Comparison of ENCODE assay signal across 1 cellular context in genomic region chr17:72381597-72382397, GRCh38.
TF ChIP-seq lines count a peak whose summit lies in the region.

No MANE protein-coding gene starts in this region.

TF ChIP-seq in HEK293, 187 proteins besides CTCF, POLR2A, EP300 and RAD21 (continued from another document and continues in another):
- no peak for TF ChIP-seq ZBTB26 (tag by site-specific recombination; optimal IDR thresholded peaks at IDR 0.05)
- TF ChIP-seq PATZ1 (tag by site-specific recombination; IDR thresholded peaks at IDR 0.05): peak; percentile 37; the same call in 1 of the 2 replicates
- no peak for TF ChIP-seq SP3 (tag by site-specific recombination; IDR thresholded peaks at IDR 0.05)
- TF ChIP-seq ZNF473 (tag by site-specific recombination; IDR thresholded peaks at IDR 0.05): no peak
- peak; percentile 98 for TF ChIP-seq OSR2 (tag by site-specific recombination; IDR thresholded peaks at IDR 0.05)
- no peak for TF ChIP-seq ZBTB21 (tag by site-specific recombination; IDR thresholded peaks at IDR 0.05)
- TF ChIP-seq ZNF155 (tag by site-specific recombination; IDR thresholded peaks at IDR 0.05): no peak
- peak; percentile 62; the same call in 1 of the 2 replicates for TF ChIP-seq ZNF398 (tag by site-specific recombination; IDR thresholded peaks at IDR 0.05)
- no peak for TF ChIP-seq ZNF362 (tag by site-specific recombination; IDR thresholded peaks at IDR 0.05)
- TF ChIP-seq FEZF1 (tag by site-specific recombination; IDR thresholded peaks at IDR 0.05): peak; percentile 42; the same call in 1 of the 2 replicates
- TF ChIP-seq HOXC10 (CRISPR knock-in tag; IDR thresholded peaks at IDR 0.05): no peak
- no peak for TF ChIP-seq ZNF768 (tag by site-specific recombination; IDR thresholded peaks at IDR 0.05)
- TF ChIP-seq ZNF558 (tag by site-specific recombination; IDR thresholded peaks at IDR 0.05): no peak
- 0 out of 2 replicates have a peak, but pooled peaks have one; percentile 14 for TF ChIP-seq ZSCAN30 (tag by site-specific recombination; IDR thresholded peaks at IDR 0.05)
- 0 out of 2 replicates have a peak, but pooled peaks have one; percentile 16 for TF ChIP-seq ZNF76 (tag by site-specific recombination; IDR thresholded peaks at IDR 0.05; ENCODE audit: borderline replicate concordance, low read depth)
- TF ChIP-seq PRDM1 (tag by site-specific recombination; IDR thresholded peaks at IDR 0.05): no peak
- TF ChIP-seq ZFP37 (tag by site-specific recombination; IDR thresholded peaks at IDR 0.05): no peak
- no peak for TF ChIP-seq ZNF571 (tag by site-specific recombination; IDR thresholded peaks at IDR 0.05)
- no peak for TF ChIP-seq ZNF404 (tag by site-specific recombination; IDR thresholded peaks at IDR 0.05)
- TF ChIP-seq GLI4 (tag by site-specific recombination; IDR thresholded peaks at IDR 0.05): no peak
- TF ChIP-seq ZNF114 (tag by site-specific recombination; IDR thresholded peaks at IDR 0.05): no peak
- TF ChIP-seq PRDM4 (tag by site-specific recombination; IDR thresholded peaks at IDR 0.05): no peak
- no peak for TF ChIP-seq BCL11A (tag by site-specific recombination; IDR thresholded peaks at IDR 0.05; ENCODE audit: low read depth)
- TF ChIP-seq WT1 (tag by site-specific recombination; IDR thresholded peaks at IDR 0.05): peak; percentile 100
- no peak for TF ChIP-seq ZNF169 (tag by site-specific recombination; IDR thresholded peaks at IDR 0.05)
- TF ChIP-seq ZNF623 (tag by site-specific recombination; IDR thresholded peaks at IDR 0.05): no peak
- no peak for TF ChIP-seq ZNF555 (tag by site-specific recombination; conservative IDR thresholded peaks at IDR 0.05)
- TF ChIP-seq ZNF585B (tag by site-specific recombination; IDR thresholded peaks at IDR 0.05): no peak
- TF ChIP-seq GFI1B (tag by site-specific recombination; IDR thresholded peaks at IDR 0.05): peak; percentile 72; the same call in 1 of the 2 replicates
- TF ChIP-seq ZBTB8A (tag by site-specific recombination; IDR thresholded peaks at IDR 0.05): no peak
- no peak for TF ChIP-seq ZNF677 (tag by site-specific recombination; IDR thresholded peaks at IDR 0.05)
- no peak for TF ChIP-seq ZNF580 (tag by site-specific recombination; IDR thresholded peaks at IDR 0.05)
- no peak for TF ChIP-seq ZSCAN5A (tag by site-specific recombination; IDR thresholded peaks at IDR 0.05)
- peak; percentile 46; the same call in 1 of the 2 replicates for TF ChIP-seq ZFP69B (tag by site-specific recombination; IDR thresholded peaks at IDR 0.05)
- TF ChIP-seq KLF9 (tag by site-specific recombination; IDR thresholded peaks at IDR 0.05; ENCODE audit: low read depth): no peak
- no peak for TF ChIP-seq ZNF433 (tag by site-specific recombination; IDR thresholded peaks at IDR 0.05; ENCODE audit: low read depth)
- TF ChIP-seq ZNF423 (tag by site-specific recombination; IDR thresholded peaks at IDR 0.05): peak; percentile 48; the same call in 1 of the 2 replicates
- peak; percentile 98 for TF ChIP-seq SCRT2 (tag by site-specific recombination; IDR thresholded peaks at IDR 0.05)
- TF ChIP-seq ZNF692 (tag by site-specific recombination; IDR thresholded peaks at IDR 0.05): no peak
- no peak for TF ChIP-seq ZNF670 (tag by site-specific recombination; IDR thresholded peaks at IDR 0.05; ENCODE audit: low read depth)
- TF ChIP-seq IKZF3 (tag by site-specific recombination; IDR thresholded peaks at IDR 0.05): peak; percentile 68
- no peak for TF ChIP-seq YY1 (tag by site-specific recombination; IDR thresholded peaks at IDR 0.05)
- no peak for TF ChIP-seq ZNF335 (tag by site-specific recombination; conservative IDR thresholded peaks at IDR 0.05)
- no peak for TF ChIP-seq ZNF121 (tag by site-specific recombination; IDR thresholded peaks at IDR 0.05)
- TF ChIP-seq ZFP41 (tag by site-specific recombination; IDR thresholded peaks at IDR 0.05; ENCODE audit: borderline replicate concordance): no peak
- 0 out of 2 replicates have a peak, but pooled peaks have one; percentile 40 for TF ChIP-seq ZNF600 (tag by site-specific recombination; IDR thresholded peaks at IDR 0.05)
- TF ChIP-seq ZNF610 (tag by site-specific recombination; IDR thresholded peaks at IDR 0.05; ENCODE audit: borderline replicate concordance): no peak
- no peak for TF ChIP-seq ZNF510 (tag by site-specific recombination; IDR thresholded peaks at IDR 0.05; ENCODE audit: insufficient replicate concordance)
- peak; percentile 73; the same call in 1 of the 2 replicates for TF ChIP-seq MZF1 (tag by site-specific recombination; IDR thresholded peaks at IDR 0.05; ENCODE audit: borderline replicate concordance)
- TF ChIP-seq ZNF426 (tag by site-specific recombination; IDR thresholded peaks at IDR 0.05): no peak
- no peak for TF ChIP-seq ZNF324 (tag by site-specific recombination; IDR thresholded peaks at IDR 0.05)
- TF ChIP-seq BCL11B (tag by site-specific recombination; IDR thresholded peaks at IDR 0.05; ENCODE audit: low read depth): no peak
- no peak for TF ChIP-seq ZNF175 (tag by site-specific recombination; IDR thresholded peaks at IDR 0.05)
- no peak for TF ChIP-seq TRIM28 (IDR thresholded peaks at IDR 0.05; ENCODE audit: borderline replicate concordance, low read length)
- no peak for TF ChIP-seq ZNF16 (tag by site-specific recombination; IDR thresholded peaks at IDR 0.05; ENCODE audit: low read depth)
- no peak for TF ChIP-seq ZNF488 (tag by site-specific recombination; IDR thresholded peaks at IDR 0.05)
- peak; percentile 48; the same call in 1 of the 2 replicates for TF ChIP-seq TCF7L2 (IDR thresholded peaks at IDR 0.05; ENCODE audit: borderline replicate concordance, low read depth, low read length)
- no peak for TF ChIP-seq ZNF549 (tag by site-specific recombination; IDR thresholded peaks at IDR 0.05)
- TF ChIP-seq ZNF621 (tag by site-specific recombination; IDR thresholded peaks at IDR 0.05): no peak
- peak; percentile 43 for TF ChIP-seq SCRT1 (tag by site-specific recombination; IDR thresholded peaks at IDR 0.05; ENCODE audit: borderline replicate concordance)
- no peak for TF ChIP-seq ZNF530 (tag by site-specific recombination; IDR thresholded peaks at IDR 0.05; ENCODE audit: low read depth)
- TF ChIP-seq ZNF48 (tag by site-specific recombination; IDR thresholded peaks at IDR 0.05): no peak
- peak; percentile 60; the same call in 1 of the 2 replicates for TF ChIP-seq ZNF24 (tag by site-specific recombination; IDR thresholded peaks at IDR 0.05)
- TF ChIP-seq GLIS2 (tag by site-specific recombination; IDR thresholded peaks at IDR 0.05): peak; percentile 46
- no peak for TF ChIP-seq ZNF514 (tag by site-specific recombination; IDR thresholded peaks at IDR 0.05)
- no peak for TF ChIP-seq ZNF416 (tag by site-specific recombination; IDR thresholded peaks at IDR 0.05)
- peak; percentile 32; the same call in 1 of the 2 replicates for TF ChIP-seq SP2 (tag by site-specific recombination; IDR thresholded peaks at IDR 0.05)
- no peak for TF ChIP-seq ZNF785 (tag by site-specific recombination; IDR thresholded peaks at IDR 0.05)
- TF ChIP-seq ZNF624 (tag by site-specific recombination; IDR thresholded peaks at IDR 0.05): no peak
- 0 out of 2 replicates have a peak, but pooled peaks have one; percentile 6 for TF ChIP-seq ZBTB20 (tag by site-specific recombination; IDR thresholded peaks at IDR 0.05)
